ENCODE assay signal across 8 cellular contexts in the genomic region with DNA sequence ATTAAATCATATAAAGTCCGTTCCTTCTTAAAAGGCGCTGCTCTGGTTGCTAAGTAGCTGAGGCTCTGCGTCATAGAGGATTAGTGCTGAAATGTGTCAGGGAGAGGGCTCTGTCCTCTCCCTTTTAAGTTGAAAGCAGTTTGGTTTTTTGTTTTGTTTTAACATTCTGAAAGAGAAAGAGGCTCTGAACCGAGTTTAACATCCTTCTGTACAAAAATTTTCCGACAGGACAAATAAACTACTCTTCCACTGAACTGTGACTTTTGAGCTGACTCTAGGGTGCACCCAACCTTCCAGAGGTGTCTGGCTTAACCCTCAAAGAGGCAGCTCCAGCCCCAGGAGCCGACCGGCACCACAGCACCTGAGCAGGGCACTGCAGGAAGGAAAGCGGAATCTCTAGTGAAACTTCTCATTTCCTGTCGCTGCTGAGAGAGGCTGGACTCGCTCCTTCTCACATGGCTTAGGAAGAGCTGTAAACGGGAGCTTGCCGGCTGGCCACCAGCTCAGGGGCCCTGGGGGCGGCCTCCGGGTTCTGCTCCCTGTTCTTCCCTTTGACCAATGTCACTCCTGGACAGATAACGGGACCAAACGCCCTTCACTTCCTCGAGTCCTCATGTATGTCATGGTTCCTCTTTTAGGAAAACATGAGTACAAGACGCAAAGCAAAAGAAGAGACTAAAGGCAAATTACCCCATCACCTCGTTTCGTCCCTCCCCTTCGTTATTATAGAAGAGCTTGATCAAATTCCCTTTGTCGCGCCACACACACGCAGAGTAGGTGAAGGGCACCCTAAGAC. TPM values are rescaled to one million over a fixed set of nuclear protein-coding genes. Genes with fewer than 3 reads are reported as not detected.
DNase-seq lines count a peak whose midpoint lies in the region; ATAC-seq and FAIRE-seq lines count a peak whose summit lies in the region.

No MANE protein-coding gene starts in this region.

- intact Hi-C loops in activated T-helper 2 cell treated with anti-CD3 and anti-CD28 coated beads, Interferon-gamma antibody, Interleukin-2, Interleukin-4, amounts not matched to agents 10 μg/mL and 5 μg/mL and 100 μg/mL, durations not matched to agents 14 hours and 24 hours and 36 hours (cut with micrococcal nuclease) = loop anchor here (1.0 to 5.0 kb wide), 4 partner anchors 28 to 176 kb away; no protein-coding TSS in a partner anchor
- intact Hi-C loops in Right ventricle myocardium superior (cut with DNase I) = no loop called here
- intact Hi-C loops in posterior vena cava (cut with DNase I) = no loop called here

- H3K4me1 Mint-ChIP-seq in activated T-helper 2 cell treated with anti-CD3 and anti-CD28 coated beads, Interferon-gamma antibody, Interleukin-2, Interleukin-4, amounts not matched to agents 10 μg/mL and 5 μg/mL and 100 μg/mL, durations not matched to agents 14 hours and 24 hours and 36 hours (ENCODE audit: low read depth) = peaks cover 25% of the 10 kb centered on the region

- H3K36me3 Mint-ChIP-seq in activated T-helper 2 cell treated with anti-CD3 and anti-CD28 coated beads, Interferon-gamma antibody, Interleukin-2, Interleukin-4, amounts not matched to agents 10 μg/mL and 5 μg/mL and 100 μg/mL, durations not matched to agents 14 hours and 24 hours and 36 hours (ENCODE audit: low read depth) = no peaks in the 10 kb centered on the region

- H3K27me3 Mint-ChIP-seq in activated T-helper 2 cell treated with anti-CD3 and anti-CD28 coated beads, Interferon-gamma antibody, Interleukin-2, Interleukin-4, amounts not matched to agents 10 μg/mL and 5 μg/mL and 100 μg/mL, durations not matched to agents 14 hours and 24 hours and 36 hours (ENCODE audit: low read depth) = peaks cover 3% of the 10 kb centered on the region

- peak; percentile 28 for DNase-seq in GM18507 (ENCODE audit: extremely low spot score, insufficient read length, low read depth)
- peak; percentile 8 to 63 for DNase-seq in NCI-H526 (lab: John Stamatoyannopoulos, UW)
- DNase-seq in activated T-helper 2 cell treated with anti-CD3 and anti-CD28 coated beads, Interferon-gamma antibody, Interleukin-2, Interleukin-4, amounts not matched to agents 10 μg/mL and 5 μg/mL and 100 μg/mL, durations not matched to agents 14 hours and 24 hours and 36 hours (ENCODE audit: low spot score) = peak; percentile 32
- DNase-seq in Right ventricle myocardium superior = peak; percentile 53
- peak; percentile 79 for DNase-seq in posterior vena cava (ENCODE audit: low spot score)
- no peak for DNase-seq in COR-L47 (lab: John Stamatoyannopoulos, UW)
- no peak for DNase-seq in COLO829 (ENCODE audit: low spot score)

- H3K9me3 Mint-ChIP-seq in activated T-helper 2 cell treated with anti-CD3 and anti-CD28 coated beads, Interferon-gamma antibody, Interleukin-2, Interleukin-4, amounts not matched to agents 10 μg/mL and 5 μg/mL and 100 μg/mL, durations not matched to agents 14 hours and 24 hours and 36 hours = no peaks in the 10 kb centered on the region

- peak; percentile 52 for FAIRE-seq in GM18507 (lab: Jason Lieb, UNC)

- peak overlapping the region; percentile 83 for H3K4me3 Mint-ChIP-seq in activated T-helper 2 cell treated with anti-CD3 and anti-CD28 coated beads, Interferon-gamma antibody, Interleukin-2, Interleukin-4, amounts not matched to agents 10 μg/mL and 5 μg/mL and 100 μg/mL, durations not matched to agents 14 hours and 24 hours and 36 hours (ENCODE audit: low read depth)

- H3K27ac Mint-ChIP-seq in activated T-helper 2 cell treated with anti-CD3 and anti-CD28 coated beads, Interferon-gamma antibody, Interleukin-2, Interleukin-4, amounts not matched to agents 10 μg/mL and 5 μg/mL and 100 μg/mL, durations not matched to agents 14 hours and 24 hours and 36 hours = peak overlapping the region; percentile 85

- ATAC-seq in HG02588 (IDR thresholded peaks at IDR 0.05; ENCODE audit: unreplicated experiment) = peak; percentile 84
- ATAC-seq in Right ventricle myocardium superior (ENCODE audit: poor library complexity) = peak; percentile 47

RNA-seq across cellular contexts. Expression of a gene that starts 1.2 kb away (rescaled TPM):
- total RNA-seq in activated T-helper 2 cell treated with anti-CD3 and anti-CD28 coated beads, Interferon-gamma antibody, Interleukin-2, Interleukin-4, amounts not matched to agents 10 μg/mL and 5 μg/mL and 100 μg/mL, durations not matched to agents 14 hours and 24 hours and 36 hours = 1.9 and 4.1 TPM in 2 replicates
- total RNA-seq in Right ventricle myocardium superior (1.6 TPM), posterior vena cava (1 to 10 TPM; 7.3 to 7.9 TPM)

Comparison
In these comparisons a context has a peak if more than half of its experiments do, and no peak if none do; other contexts are left out.
1. DNase-seq: peak in GM18507 (single experiment), NCI-H526 (2 of 2), activated T-helper 2 cell treated with anti-CD3 and anti-CD28 coated beads, Interferon-gamma antibody, Interleukin-2, Interleukin-4, amounts not matched to agents 10 μg/mL and 5 μg/mL and 100 μg/mL, durations not matched to agents 14 hours and 24 hours and 36 hours (single experiment), Right ventricle myocardium superior (single experiment) and posterior vena cava (single experiment); none in COR-L47 (single experiment) and COLO829 (single experiment).